1 cellular context compared by ENCODE assay signal in the genomic region with DNA sequence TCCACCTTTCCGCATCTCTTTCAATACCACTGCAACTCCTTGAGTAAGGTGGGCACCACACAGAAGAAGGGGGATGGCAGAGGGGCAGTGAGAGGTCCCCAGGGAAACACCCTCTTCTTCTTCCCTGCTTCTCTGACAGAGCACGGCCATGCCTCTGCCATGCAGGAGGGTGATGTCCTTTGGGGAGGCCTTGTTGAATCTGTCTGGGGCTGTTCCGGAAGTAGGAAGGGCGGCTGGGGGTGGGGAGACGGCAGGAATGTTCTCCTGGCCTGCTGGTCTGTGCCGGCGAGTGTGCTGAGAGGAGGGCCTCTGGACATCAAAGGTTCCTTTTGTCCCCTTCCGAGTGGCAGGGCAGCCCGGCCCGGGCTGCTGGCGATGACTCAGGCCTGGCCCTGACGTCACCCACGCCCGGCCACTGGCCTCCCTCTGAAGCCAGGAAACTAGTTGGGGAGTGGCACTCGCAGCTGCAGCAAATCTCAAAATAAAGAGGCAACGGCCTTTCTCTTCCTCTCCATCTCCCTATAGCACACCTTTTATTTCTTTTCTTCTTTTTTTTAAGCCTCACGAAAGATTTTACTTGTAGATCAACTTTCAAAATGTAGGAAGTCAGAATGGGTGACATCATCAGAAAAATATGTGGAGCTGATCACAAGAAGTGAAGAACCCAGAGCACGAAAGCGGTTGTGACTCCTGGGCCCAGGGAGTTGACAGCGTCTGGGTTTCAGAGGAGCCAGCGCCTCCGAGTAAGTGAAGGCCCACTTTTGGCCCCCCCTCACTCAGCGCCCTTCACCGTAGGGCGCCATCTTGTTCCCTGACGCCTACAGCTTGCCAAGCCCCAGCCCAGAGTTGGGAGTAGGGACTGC.
A peak's percentile ranks its signal among the peaks of the same experiment; 100 is the strongest.
TF ChIP-seq lines count a peak whose summit lies in the region.

A gene with protein sequence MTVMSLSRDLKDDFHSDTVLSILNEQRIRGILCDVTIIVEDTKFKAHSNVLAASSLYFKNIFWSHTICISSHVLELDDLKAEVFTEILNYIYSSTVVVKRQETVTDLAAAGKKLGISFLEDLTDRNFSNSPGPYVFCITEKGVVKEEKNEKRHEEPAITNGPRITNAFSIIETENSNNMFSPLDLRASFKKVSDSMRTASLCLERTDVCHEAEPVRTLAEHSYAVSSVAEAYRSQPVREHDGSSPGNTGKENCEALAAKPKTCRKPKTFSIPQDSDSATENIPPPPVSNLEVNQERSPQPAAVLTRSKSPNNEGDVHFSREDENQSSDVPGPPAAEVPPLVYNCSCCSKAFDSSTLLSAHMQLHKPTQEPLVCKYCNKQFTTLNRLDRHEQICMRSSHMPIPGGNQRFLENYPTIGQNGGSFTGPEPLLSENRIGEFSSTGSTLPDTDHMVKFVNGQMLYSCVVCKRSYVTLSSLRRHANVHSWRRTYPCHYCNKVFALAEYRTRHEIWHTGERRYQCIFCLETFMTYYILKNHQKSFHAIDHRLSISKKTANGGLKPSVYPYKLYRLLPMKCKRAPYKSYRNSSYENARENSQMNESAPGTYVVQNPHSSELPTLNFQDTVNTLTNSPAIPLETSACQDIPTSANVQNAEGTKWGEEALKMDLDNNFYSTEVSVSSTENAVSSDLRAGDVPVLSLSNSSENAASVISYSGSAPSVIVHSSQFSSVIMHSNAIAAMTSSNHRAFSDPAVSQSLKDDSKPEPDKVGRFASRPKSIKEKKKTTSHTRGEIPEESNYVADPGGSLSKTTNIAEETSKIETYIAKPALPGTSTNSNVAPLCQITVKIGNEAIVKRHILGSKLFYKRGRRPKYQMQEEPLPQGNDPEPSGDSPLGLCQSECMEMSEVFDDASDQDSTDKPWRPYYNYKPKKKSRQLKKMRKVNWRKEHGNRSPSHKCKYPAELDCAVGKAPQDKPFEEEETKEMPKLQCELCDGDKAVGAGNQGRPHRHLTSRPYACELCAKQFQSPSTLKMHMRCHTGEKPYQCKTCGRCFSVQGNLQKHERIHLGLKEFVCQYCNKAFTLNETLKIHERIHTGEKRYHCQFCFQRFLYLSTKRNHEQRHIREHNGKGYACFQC (N-terminal part only) (plus strand): TSS at position 443 of the 863 bp plus-strand sequence. CDS start 73,885 bp downstream, outside the sequence.

TF ChIP-seq in K562, 482 proteins besides CTCF, POLR2A, EP300 and RAD21 (continues in another document):
- no peak for TF ChIP-seq KLF16 (IDR thresholded peaks at IDR 0.05)
- peak in 1 of 2 experiments; percentile 48; a peak in 2 of 4 replicates for TF ChIP-seq TRIM24 (IDR thresholded peaks at IDR 0.05)
- TF ChIP-seq ZNF140 (CRISPR knock-in tag; IDR thresholded peaks at IDR 0.05): no peak
- TF ChIP-seq, protein P1, sequence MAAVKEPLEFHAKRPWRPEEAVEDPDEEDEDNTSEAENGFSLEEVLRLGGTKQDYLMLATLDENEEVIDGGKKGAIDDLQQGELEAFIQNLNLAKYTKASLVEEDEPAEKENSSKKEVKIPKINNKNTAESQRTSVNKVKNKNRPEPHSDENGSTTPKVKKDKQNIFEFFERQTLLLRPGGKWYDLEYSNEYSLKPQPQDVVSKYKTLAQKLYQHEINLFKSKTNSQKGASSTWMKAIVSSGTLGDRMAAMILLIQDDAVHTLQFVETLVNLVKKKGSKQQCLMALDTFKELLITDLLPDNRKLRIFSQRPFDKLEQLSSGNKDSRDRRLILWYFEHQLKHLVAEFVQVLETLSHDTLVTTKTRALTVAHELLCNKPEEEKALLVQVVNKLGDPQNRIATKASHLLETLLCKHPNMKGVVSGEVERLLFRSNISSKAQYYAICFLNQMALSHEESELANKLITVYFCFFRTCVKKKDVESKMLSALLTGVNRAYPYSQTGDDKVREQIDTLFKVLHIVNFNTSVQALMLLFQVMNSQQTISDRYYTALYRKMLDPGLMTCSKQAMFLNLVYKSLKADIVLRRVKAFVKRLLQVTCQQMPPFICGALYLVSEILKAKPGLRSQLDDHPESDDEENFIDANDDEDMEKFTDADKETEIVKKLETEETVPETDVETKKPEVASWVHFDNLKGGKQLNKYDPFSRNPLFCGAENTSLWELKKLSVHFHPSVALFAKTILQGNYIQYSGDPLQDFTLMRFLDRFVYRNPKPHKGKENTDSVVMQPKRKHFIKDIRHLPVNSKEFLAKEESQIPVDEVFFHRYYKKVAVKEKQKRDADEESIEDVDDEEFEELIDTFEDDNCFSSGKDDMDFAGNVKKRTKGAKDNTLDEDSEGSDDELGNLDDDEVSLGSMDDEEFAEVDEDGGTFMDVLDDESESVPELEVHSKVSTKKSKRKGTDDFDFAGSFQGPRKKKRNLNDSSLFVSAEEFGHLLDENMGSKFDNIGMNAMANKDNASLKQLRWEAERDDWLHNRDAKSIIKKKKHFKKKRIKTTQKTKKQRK (IDR thresholded peaks at IDR 0.05; ENCODE audit: borderline replicate concordance, low read depth, low read length): no peak
- TF ChIP-seq HMGN3 (IDR thresholded peaks at IDR 0.05; ENCODE audit: borderline replicate concordance, extremely low read depth, insufficient read length, low read depth, low read length): peak; percentile 91
- TF ChIP-seq DNMT1 (IDR thresholded peaks at IDR 0.05): no peak
- TF ChIP-seq, protein P2, sequence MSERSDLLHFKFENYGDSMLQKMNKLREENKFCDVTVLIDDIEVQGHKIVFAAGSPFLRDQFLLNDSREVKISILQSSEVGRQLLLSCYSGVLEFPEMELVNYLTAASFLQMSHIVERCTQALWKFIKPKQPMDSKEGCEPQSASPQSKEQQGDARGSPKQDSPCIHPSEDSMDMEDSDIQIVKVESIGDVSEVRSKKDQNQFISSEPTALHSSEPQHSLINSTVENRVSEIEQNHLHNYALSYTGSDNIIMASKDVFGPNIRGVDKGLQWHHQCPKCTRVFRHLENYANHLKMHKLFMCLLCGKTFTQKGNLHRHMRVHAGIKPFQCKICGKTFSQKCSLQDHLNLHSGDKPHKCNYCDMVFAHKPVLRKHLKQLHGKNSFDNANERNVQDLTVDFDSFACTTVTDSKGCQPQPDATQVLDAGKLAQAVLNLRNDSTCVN (CRISPR knock-in tag; IDR thresholded peaks at IDR 0.05): peak; percentile 48; the same call in 1 of the 2 replicates
- TF ChIP-seq, protein P3, sequence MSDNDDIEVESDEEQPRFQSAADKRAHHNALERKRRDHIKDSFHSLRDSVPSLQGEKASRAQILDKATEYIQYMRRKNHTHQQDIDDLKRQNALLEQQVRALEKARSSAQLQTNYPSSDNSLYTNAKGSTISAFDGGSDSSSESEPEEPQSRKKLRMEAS (CRISPR knock-in tag; IDR thresholded peaks at IDR 0.05): peak; percentile 43
- peak; percentile 30; the same call in 1 of the 2 replicates for TF ChIP-seq TCF3 (CRISPR knock-in tag; IDR thresholded peaks at IDR 0.05)
- TF ChIP-seq, protein P4, sequence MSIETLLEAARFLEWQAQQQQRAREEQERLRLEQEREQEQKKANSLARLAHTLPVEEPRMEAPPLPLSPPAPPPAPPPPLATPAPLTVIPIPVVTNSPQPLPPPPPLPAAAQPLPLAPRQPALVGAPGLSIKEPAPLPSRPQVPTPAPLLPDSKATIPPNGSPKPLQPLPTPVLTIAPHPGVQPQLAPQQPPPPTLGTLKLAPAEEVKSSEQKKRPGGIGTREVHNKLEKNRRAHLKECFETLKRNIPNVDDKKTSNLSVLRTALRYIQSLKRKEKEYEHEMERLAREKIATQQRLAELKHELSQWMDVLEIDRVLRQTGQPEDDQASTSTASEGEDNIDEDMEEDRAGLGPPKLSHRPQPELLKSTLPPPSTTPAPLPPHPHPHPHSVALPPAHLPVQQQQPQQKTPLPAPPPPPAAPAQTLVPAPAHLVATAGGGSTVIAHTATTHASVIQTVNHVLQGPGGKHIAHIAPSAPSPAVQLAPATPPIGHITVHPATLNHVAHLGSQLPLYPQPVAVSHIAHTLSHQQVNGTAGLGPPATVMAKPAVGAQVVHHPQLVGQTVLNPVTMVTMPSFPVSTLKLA (conservative IDR thresholded peaks at IDR 0.05): peak; percentile 32 to 68; a peak in 2 of 4 replicates
- peak; percentile 43; the same call in 1 of the 2 replicates for TF ChIP-seq NCOA1 (IDR thresholded peaks at IDR 0.05; ENCODE audit: low read depth)
- TF ChIP-seq EGR1 (conservative IDR thresholded peaks at IDR 0.05): peak; percentile 18; the same call in 1 of the 2 replicates
- peak; percentile 96 for TF ChIP-seq TCF7 (IDR thresholded peaks at IDR 0.05; ENCODE audit: borderline replicate concordance)
- TF ChIP-seq SMAD4 (CRISPR knock-in tag; conservative IDR thresholded peaks at IDR 0.05): peak; percentile 81
- peak; percentile 73 for TF ChIP-seq POLR2B (IDR thresholded peaks at IDR 0.05; ENCODE audit: low read depth, partially characterized antibody)
- TF ChIP-seq JUNB (CRISPR knock-in tag; conservative IDR thresholded peaks at IDR 0.05): peak; percentile 72; the same call in 1 of the 2 replicates
- TF ChIP-seq CREB1 (IDR thresholded peaks at IDR 0.05): peak; percentile 76
- peak; percentile 77 for TF ChIP-seq CREB1 (CRISPR knock-in tag; IDR thresholded peaks at IDR 0.05)
- TF ChIP-seq, protein P5, sequence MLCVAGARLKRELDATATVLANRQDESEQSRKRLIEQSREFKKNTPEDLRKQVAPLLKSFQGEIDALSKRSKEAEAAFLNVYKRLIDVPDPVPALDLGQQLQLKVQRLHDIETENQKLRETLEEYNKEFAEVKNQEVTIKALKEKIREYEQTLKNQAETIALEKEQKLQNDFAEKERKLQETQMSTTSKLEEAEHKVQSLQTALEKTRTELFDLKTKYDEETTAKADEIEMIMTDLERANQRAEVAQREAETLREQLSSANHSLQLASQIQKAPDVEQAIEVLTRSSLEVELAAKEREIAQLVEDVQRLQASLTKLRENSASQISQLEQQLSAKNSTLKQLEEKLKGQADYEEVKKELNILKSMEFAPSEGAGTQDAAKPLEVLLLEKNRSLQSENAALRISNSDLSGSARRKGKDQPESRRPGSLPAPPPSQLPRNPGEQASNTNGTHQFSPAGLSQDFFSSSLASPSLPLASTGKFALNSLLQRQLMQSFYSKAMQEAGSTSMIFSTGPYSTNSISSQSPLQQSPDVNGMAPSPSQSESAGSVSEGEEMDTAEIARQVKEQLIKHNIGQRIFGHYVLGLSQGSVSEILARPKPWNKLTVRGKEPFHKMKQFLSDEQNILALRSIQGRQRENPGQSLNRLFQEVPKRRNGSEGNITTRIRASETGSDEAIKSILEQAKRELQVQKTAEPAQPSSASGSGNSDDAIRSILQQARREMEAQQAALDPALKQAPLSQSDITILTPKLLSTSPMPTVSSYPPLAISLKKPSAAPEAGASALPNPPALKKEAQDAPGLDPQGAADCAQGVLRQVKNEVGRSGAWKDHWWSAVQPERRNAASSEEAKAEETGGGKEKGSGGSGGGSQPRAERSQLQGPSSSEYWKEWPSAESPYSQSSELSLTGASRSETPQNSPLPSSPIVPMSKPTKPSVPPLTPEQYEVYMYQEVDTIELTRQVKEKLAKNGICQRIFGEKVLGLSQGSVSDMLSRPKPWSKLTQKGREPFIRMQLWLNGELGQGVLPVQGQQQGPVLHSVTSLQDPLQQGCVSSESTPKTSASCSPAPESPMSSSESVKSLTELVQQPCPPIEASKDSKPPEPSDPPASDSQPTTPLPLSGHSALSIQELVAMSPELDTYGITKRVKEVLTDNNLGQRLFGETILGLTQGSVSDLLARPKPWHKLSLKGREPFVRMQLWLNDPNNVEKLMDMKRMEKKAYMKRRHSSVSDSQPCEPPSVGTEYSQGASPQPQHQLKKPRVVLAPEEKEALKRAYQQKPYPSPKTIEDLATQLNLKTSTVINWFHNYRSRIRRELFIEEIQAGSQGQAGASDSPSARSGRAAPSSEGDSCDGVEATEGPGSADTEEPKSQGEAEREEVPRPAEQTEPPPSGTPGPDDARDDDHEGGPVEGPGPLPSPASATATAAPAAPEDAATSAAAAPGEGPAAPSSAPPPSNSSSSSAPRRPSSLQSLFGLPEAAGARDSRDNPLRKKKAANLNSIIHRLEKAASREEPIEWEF (CRISPR knock-in tag; IDR thresholded peaks at IDR 0.05): peak; percentile 81
- TF ChIP-seq NFIC (IDR thresholded peaks at IDR 0.05): peak; percentile 6; the same call in 1 of the 2 replicates
- TF ChIP-seq L3MBTL2 (IDR thresholded peaks at IDR 0.05): peak; percentile 99
- TF ChIP-seq POLR3A (IDR thresholded peaks at IDR 0.05; ENCODE audit: borderline replicate concordance, extremely low read depth, insufficient read depth, insufficient read length): no peak
- no peak for TF ChIP-seq ZNF23 (CRISPR knock-in tag; IDR thresholded peaks at IDR 0.05)
- TF ChIP-seq, protein P6, sequence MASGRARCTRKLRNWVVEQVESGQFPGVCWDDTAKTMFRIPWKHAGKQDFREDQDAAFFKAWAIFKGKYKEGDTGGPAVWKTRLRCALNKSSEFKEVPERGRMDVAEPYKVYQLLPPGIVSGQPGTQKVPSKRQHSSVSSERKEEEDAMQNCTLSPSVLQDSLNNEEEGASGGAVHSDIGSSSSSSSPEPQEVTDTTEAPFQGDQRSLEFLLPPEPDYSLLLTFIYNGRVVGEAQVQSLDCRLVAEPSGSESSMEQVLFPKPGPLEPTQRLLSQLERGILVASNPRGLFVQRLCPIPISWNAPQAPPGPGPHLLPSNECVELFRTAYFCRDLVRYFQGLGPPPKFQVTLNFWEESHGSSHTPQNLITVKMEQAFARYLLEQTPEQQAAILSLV (tag; IDR thresholded peaks at IDR 0.05): peak; percentile 31; the same call in 1 of the 2 replicates
- peak; percentile 17; the same call in 1 of the 2 replicates for TF ChIP-seq ZBTB7A (IDR thresholded peaks at IDR 0.05; ENCODE audit: borderline replicate concordance, control insufficient read depth, low read depth, low read length)
- TF ChIP-seq, protein P7, sequence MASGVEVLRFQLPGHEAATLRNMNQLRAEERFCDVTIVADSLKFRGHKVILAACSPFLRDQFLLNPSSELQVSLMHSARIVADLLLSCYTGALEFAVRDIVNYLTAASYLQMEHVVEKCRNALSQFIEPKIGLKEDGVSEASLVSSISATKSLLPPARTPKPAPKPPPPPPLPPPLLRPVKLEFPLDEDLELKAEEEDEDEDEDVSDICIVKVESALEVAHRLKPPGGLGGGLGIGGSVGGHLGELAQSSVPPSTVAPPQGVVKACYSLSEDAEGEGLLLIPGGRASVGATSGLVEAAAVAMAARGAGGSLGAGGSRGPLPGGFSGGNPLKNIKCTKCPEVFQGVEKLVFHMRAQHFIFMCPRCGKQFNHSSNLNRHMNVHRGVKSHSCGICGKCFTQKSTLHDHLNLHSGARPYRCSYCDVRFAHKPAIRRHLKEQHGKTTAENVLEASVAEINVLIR (CRISPR knock-in tag; IDR thresholded peaks at IDR 0.05): peak; percentile 67
- peak; percentile 76 for TF ChIP-seq TEAD2 (tag; IDR thresholded peaks at IDR 0.05)
- TF ChIP-seq ZZZ3 (IDR thresholded peaks at IDR 0.05): no peak
- TF ChIP-seq FOXK2 (conservative IDR thresholded peaks at IDR 0.05 in 1 of 2, IDR thresholded peaks at IDR 0.05 in 1 of 2; ENCODE audit: low read depth in 2 of 2): no peak; a peak in 1 of 4 replicates
- TF ChIP-seq, protein P8, sequence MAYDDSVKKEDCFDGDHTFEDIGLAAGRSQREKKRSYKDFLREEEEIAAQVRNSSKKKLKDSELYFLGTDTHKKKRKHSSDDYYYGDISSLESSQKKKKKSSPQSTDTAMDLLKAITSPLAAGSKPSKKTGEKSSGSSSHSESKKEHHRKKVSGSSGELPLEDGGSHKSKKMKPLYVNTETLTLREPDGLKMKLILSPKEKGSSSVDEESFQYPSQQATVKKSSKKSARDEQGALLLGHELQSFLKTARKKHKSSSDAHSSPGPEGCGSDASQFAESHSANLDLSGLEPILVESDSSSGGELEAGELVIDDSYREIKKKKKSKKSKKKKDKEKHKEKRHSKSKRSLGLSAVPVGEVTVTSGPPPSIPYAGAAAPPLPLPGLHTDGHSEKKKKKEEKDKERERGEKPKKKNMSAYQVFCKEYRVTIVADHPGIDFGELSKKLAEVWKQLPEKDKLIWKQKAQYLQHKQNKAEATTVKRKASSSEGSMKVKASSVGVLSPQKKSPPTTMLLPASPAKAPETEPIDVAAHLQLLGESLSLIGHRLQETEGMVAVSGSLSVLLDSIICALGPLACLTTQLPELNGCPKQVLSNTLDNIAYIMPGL (CRISPR knock-in tag; IDR thresholded peaks at IDR 0.05): no peak
